1 cellular context compared by ENCODE assay signal in the genomic region with DNA sequence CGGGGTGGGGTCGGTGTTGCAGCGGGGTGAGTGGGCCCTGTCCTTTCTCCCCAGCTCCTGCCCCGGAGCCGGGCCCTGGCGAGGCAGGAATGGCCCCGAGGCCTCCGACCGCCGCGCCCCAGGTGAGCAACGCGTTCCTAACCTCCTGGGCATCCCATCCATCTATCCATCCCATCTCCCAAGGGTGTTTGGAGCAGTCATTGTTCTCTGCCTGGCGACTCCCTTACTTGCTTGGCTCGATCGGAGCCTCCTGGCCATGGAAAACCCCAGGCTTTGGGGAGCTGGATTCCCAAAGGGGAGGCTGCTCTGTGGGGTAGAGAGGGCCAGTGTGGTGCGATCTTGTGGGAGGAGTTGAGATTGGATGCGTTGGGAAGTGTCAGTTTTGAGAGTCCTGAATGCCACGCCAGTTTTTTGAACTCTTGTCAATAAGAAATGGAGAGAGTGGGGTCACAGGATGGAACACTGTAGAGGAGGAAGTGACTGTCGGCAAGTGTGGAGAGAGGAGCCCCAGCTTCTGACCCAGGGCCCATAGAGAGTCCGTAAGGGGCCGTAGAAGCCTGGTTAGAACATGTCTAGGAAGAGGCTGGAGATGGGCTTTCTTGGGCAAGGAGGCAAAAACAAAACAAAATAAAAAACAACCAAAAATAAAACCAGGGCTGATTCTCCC.
TF ChIP-seq lines count a peak whose summit lies in the region.

No MANE protein-coding gene starts in this region.

TF ChIP-seq in HCT116, 20 proteins besides CTCF, POLR2A, EP300 and RAD21 (continued from another document):
- no peak for TF ChIP-seq REST (IDR thresholded peaks at IDR 0.05; ENCODE audit: low read depth)
